Comparison of ENCODE assay signal across 1 cellular context in the genomic region with DNA sequence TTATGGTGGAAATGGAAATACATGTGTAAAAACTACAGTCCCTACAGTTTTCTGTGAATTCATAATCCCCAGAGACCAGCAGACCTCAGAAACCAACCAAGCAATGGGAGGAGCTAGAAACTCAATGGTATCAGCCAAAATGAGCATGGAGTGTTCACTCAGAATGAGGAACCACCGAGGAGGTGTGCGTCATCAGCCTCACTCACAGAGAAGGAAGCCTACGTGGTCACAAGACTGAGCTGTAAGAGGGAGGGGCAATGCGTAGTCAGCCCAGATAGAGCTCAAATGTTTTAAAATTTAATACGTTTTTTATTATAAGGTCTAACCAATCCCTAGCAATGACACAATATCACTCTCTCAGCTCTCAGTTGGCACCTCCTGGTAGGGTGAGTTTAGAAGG.
TF ChIP-seq lines count a peak whose summit lies in the region.

No MANE protein-coding gene starts in this region.

TF ChIP-seq in HepG2, 621 proteins besides CTCF, POLR2A, EP300 and RAD21:
- TF ChIP-seq, protein P1, sequence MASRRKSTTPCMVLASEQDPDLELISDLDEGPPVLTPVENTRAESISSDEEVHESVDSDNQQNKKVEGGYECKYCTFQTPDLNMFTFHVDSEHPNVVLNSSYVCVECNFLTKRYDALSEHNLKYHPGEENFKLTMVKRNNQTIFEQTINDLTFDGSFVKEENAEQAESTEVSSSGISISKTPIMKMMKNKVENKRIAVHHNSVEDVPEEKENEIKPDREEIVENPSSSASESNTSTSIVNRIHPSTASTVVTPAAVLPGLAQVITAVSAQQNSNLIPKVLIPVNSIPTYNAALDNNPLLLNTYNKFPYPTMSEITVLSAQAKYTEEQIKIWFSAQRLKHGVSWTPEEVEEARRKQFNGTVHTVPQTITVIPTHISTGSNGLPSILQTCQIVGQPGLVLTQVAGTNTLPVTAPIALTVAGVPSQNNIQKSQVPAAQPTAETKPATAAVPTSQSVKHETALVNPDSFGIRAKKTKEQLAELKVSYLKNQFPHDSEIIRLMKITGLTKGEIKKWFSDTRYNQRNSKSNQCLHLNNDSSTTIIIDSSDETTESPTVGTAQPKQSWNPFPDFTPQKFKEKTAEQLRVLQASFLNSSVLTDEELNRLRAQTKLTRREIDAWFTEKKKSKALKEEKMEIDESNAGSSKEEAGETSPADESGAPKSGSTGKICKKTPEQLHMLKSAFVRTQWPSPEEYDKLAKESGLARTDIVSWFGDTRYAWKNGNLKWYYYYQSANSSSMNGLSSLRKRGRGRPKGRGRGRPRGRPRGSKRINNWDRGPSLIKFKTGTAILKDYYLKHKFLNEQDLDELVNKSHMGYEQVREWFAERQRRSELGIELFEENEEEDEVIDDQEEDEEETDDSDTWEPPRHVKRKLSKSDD (CRISPR knock-in tag; IDR thresholded peaks at IDR 0.05; ENCODE audit: low read depth): no peak
- TF ChIP-seq ZFX (CRISPR knock-in tag; IDR thresholded peaks at IDR 0.05; ENCODE audit: low read depth) (no peak), ZNF569 (CRISPR knock-in tag; IDR thresholded peaks at IDR 0.05; ENCODE audit: borderline replicate concordance) (no peak), ZNF577 (CRISPR knock-in tag; IDR thresholded peaks at IDR 0.05; ENCODE audit: borderline replicate concordance, low read depth) (no peak), SMC3 (IDR thresholded peaks at IDR 0.05; ENCODE audit: low read length) (no peak), DNMT1 (CRISPR knock-in tag; IDR thresholded peaks at IDR 0.05) (no peak), RXRB (CRISPR knock-in tag; IDR thresholded peaks at IDR 0.05; ENCODE audit: borderline replicate concordance) (no peak), ZNF24 (IDR thresholded peaks at IDR 0.05) (no peak), DMTF1 (CRISPR knock-in tag; IDR thresholded peaks at IDR 0.05) (no peak), ADNP (CRISPR knock-in tag; IDR thresholded peaks at IDR 0.05) (no peak), ZNF660 (CRISPR knock-in tag; IDR thresholded peaks at IDR 0.05; ENCODE audit: borderline replicate concordance, low read depth) (no peak), FOSL2 (CRISPR knock-in tag; IDR thresholded peaks at IDR 0.05) (no peak), XRCC5 (optimal IDR thresholded peaks at IDR 0.05; ENCODE audit: low read length) (no peak), ZNF547 (CRISPR knock-in tag; IDR thresholded peaks at IDR 0.05) (no peak), ZNF496 (CRISPR knock-in tag; IDR thresholded peaks at IDR 0.05; ENCODE audit: insufficient replicate concordance) (no peak), SUZ12 (IDR thresholded peaks at IDR 0.05; ENCODE audit: low read depth, low read length) (no peak)
- TF ChIP-seq, protein P2, sequence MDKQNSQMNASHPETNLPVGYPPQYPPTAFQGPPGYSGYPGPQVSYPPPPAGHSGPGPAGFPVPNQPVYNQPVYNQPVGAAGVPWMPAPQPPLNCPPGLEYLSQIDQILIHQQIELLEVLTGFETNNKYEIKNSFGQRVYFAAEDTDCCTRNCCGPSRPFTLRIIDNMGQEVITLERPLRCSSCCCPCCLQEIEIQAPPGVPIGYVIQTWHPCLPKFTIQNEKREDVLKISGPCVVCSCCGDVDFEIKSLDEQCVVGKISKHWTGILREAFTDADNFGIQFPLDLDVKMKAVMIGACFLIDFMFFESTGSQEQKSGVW (CRISPR knock-in tag; IDR thresholded peaks at IDR 0.05; ENCODE audit: borderline replicate concordance): no peak
TF ChIP-seq in HepG2: peak in this region for 0.
